1 cellular context compared by ENCODE assay signal in the genomic region with DNA sequence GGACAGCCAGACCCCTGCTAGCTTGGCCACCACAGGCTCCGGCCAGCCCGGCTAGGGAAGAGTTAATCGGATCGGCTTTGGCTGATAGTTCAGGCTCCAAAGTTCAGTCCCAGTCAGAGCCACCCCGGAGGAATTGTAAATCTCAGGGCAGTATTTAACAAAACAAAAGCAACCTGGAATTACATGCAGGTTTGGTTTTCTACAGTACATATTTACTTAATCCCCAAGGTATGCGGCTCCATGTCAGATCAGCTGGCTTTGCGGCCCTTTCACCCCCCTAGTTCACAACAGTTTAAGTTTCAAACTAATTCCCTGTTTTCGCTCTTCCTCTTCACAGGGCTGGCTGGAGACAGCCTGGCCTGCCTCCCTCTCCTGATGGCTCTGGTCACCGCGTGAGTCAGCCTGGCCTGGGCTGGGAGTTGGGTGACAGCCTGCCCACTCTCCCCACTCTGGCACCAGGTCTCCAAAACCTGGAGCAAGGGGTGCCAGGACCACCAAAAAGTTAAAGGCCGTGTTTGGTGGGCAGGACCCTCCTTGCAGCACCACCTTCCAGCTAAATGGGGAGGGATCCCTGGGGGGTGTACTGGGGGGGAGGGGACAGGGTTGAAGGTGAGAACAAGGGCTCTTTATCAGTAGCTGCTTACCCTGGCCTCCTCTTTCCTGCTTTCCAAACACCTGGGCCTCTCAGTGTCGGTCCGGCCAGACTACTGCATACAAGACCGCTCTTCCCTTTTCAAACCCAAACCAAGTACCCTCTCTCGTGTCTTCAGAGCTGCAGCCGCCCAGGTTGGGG.
TF ChIP-seq lines count a peak whose summit lies in the region.

No MANE protein-coding gene starts in this region.

TF ChIP-seq in HepG2, 621 proteins besides CTCF, POLR2A, EP300 and RAD21 (continued from another document and continues in another):
- TF ChIP-seq, protein P1, sequence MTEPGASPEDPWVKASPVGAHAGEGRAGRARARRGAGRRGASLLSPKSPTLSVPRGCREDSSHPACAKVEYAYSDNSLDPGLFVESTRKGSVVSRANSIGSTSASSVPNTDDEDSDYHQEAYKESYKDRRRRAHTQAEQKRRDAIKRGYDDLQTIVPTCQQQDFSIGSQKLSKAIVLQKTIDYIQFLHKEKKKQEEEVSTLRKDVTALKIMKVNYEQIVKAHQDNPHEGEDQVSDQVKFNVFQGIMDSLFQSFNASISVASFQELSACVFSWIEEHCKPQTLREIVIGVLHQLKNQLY (CRISPR knock-in tag; IDR thresholded peaks at IDR 0.05), result no peak
- TF ChIP-seq CBX1 (IDR thresholded peaks at IDR 0.05; ENCODE audit: low read depth) (no peak), NR2F2 (IDR thresholded peaks at IDR 0.05; ENCODE audit: borderline replicate concordance, low read depth) (peak; percentile 90), ESRRA (CRISPR knock-in tag; IDR thresholded peaks at IDR 0.05; ENCODE audit: low read depth) (peak; percentile 63; the same call in 1 of the 2 replicates), ELF1 (CRISPR knock-in tag; IDR thresholded peaks at IDR 0.05) (no peak), TCF7L2 (IDR thresholded peaks at IDR 0.05; ENCODE audit: low read depth, low read length) (no peak), ZKSCAN5 (CRISPR knock-in tag; IDR thresholded peaks at IDR 0.05) (no peak; the same call in 1 of the 2 replicates), ZNF782 (CRISPR knock-in tag; IDR thresholded peaks at IDR 0.05; ENCODE audit: borderline replicate concordance) (no peak), NFATC3 (CRISPR knock-in tag; IDR thresholded peaks at IDR 0.05) (0 out of 2 replicates have a peak, but pooled peaks have one; percentile 60), NPAS2 (CRISPR knock-in tag; IDR thresholded peaks at IDR 0.05; ENCODE audit: borderline replicate concordance) (no peak), PCBP2 (optimal IDR thresholded peaks at IDR 0.05; ENCODE audit: low read depth, low read length, poor library complexity, severe bottlenecking) (no peak), HES4 (CRISPR knock-in tag; IDR thresholded peaks at IDR 0.05; ENCODE audit: borderline replicate concordance) (no peak; the same call in 1 of the 2 replicates), ZNF282 (IDR thresholded peaks at IDR 0.05; ENCODE audit: partially characterized antibody) (no peak), ZIK1 (CRISPR knock-in tag; IDR thresholded peaks at IDR 0.05; ENCODE audit: borderline replicate concordance, low read depth) (no peak), ZBTB7B (CRISPR knock-in tag; IDR thresholded peaks at IDR 0.05) (peak; percentile 79; the same call in 1 of the 2 replicates), LCORL (IDR thresholded peaks at IDR 0.05) (0 out of 2 replicates have a peak, but pooled peaks have one; percentile 35), LCORL (CRISPR knock-in tag; IDR thresholded peaks at IDR 0.05) (peak; percentile 80), NFIB (CRISPR knock-in tag; IDR thresholded peaks at IDR 0.05; ENCODE audit: borderline replicate concordance) (no peak), ZNF225 (CRISPR knock-in tag; IDR thresholded peaks at IDR 0.05) (no peak), ZNF567 (CRISPR knock-in tag; IDR thresholded peaks at IDR 0.05; ENCODE audit: borderline replicate concordance) (no peak; the same call in 1 of the 2 replicates), ZNF550 (CRISPR knock-in tag; IDR thresholded peaks at IDR 0.05; ENCODE audit: borderline replicate concordance) (no peak), ZNF17 (CRISPR knock-in tag; IDR thresholded peaks at IDR 0.05) (no peak), ZNF598 (CRISPR knock-in tag; IDR thresholded peaks at IDR 0.05; ENCODE audit: borderline replicate concordance) (no peak; the same call in 1 of the 2 replicates), ASH2L (IDR thresholded peaks at IDR 0.05; ENCODE audit: insufficient read length, low read depth, low read length) (peak; percentile 77), ZNF264 (CRISPR knock-in tag; IDR thresholded peaks at IDR 0.05) (peak; percentile 83), FIP1L1 (IDR thresholded peaks at IDR 0.05; ENCODE audit: borderline replicate concordance, insufficient read depth, low read depth, low read length) (peak; percentile 68; the same call in 1 of the 2 replicates), ZNF749 (CRISPR knock-in tag; IDR thresholded peaks at IDR 0.05; ENCODE audit: borderline replicate concordance) (no peak), HNRNPL (IDR thresholded peaks at IDR 0.05; ENCODE audit: low read depth, low read length) (peak; percentile 68; the same call in 1 of the 2 replicates), KAT7 (CRISPR knock-in tag; IDR thresholded peaks at IDR 0.05; ENCODE audit: borderline replicate concordance) (no peak; the same call in 1 of the 2 replicates), ZNF772 (CRISPR knock-in tag; IDR thresholded peaks at IDR 0.05) (peak; percentile 66; the same call in 1 of the 2 replicates), ZNF616 (CRISPR knock-in tag; IDR thresholded peaks at IDR 0.05; ENCODE audit: low read depth) (no peak), ZNF816 (CRISPR knock-in tag; IDR thresholded peaks at IDR 0.05; ENCODE audit: borderline replicate concordance) (peak; percentile 93; the same call in 1 of the 2 replicates), TAF15 (IDR thresholded peaks at IDR 0.05; ENCODE audit: low read depth, low read length, poor library complexity, severe bottlenecking) (no peak), SKI (IDR thresholded peaks at IDR 0.05; ENCODE audit: partially characterized antibody) (peak; percentile 84), ZNF564 (CRISPR knock-in tag; IDR thresholded peaks at IDR 0.05) (peak; percentile 82)
- TF ChIP-seq, protein P2, sequence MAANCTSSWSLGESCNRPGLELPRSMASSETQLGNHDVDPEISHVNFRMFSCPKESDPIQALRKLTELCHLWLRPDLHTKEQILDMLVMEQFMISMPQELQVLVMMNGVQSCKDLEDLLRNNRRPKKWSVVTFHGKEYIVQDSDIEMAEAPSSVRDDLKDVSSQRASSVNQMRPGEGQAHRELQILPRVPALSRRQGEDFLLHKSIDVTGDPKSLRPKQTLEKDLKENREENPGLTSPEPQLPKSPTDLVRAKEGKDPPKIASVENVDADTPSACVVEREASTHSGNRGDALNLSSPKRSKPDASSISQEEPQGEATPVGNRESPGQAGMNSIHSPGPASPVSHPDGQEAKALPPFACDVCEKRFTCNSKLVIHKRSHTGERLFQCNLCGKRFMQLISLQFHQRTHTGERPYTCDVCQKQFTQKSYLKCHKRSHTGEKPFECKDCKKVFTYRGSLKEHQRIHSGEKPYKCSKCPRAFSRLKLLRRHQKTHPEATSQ (CRISPR knock-in tag; IDR thresholded peaks at IDR 0.05; ENCODE audit: borderline replicate concordance), result peak; percentile 84; the same call in 1 of the 2 replicates
- TF ChIP-seq, protein P3, sequence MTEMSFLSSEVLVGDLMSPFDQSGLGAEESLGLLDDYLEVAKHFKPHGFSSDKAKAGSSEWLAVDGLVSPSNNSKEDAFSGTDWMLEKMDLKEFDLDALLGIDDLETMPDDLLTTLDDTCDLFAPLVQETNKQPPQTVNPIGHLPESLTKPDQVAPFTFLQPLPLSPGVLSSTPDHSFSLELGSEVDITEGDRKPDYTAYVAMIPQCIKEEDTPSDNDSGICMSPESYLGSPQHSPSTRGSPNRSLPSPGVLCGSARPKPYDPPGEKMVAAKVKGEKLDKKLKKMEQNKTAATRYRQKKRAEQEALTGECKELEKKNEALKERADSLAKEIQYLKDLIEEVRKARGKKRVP (CRISPR knock-in tag; IDR thresholded peaks at IDR 0.05), result peak in 1 of 2 experiments; percentile 73; a peak in 1 of 4 replicates
- TF ChIP-seq, protein P4, sequence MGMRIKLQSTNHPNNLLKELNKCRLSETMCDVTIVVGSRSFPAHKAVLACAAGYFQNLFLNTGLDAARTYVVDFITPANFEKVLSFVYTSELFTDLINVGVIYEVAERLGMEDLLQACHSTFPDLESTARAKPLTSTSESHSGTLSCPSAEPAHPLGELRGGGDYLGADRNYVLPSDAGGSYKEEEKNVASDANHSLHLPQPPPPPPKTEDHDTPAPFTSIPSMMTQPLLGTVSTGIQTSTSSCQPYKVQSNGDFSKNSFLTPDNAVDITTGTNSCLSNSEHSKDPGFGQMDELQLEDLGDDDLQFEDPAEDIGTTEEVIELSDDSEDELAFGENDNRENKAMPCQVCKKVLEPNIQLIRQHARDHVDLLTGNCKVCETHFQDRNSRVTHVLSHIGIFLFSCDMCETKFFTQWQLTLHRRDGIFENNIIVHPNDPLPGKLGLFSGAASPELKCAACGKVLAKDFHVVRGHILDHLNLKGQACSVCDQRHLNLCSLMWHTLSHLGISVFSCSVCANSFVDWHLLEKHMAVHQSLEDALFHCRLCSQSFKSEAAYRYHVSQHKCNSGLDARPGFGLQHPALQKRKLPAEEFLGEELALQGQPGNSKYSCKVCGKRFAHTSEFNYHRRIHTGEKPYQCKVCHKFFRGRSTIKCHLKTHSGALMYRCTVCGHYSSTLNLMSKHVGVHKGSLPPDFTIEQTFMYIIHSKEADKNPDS (CRISPR knock-in tag; IDR thresholded peaks at IDR 0.05), result no peak
- TF ChIP-seq, protein P5, sequence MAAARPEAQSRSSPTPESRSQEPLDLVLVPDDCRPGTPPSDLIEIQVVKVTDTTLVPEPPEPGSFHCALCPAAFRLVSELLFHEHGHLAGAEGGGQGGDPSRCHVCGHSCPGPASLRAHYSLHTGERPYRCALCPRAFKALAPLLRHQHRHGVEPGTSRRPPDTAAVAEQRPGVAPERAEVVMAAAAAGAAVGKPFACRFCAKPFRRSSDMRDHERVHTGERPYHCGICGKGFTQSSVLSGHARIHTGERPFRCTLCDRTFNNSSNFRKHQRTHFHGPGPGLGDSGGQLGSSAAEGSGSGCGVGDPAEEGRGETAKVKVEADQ (CRISPR knock-in tag; IDR thresholded peaks at IDR 0.05; ENCODE audit: borderline replicate concordance), result no peak
- TF ChIP-seq, protein P6, sequence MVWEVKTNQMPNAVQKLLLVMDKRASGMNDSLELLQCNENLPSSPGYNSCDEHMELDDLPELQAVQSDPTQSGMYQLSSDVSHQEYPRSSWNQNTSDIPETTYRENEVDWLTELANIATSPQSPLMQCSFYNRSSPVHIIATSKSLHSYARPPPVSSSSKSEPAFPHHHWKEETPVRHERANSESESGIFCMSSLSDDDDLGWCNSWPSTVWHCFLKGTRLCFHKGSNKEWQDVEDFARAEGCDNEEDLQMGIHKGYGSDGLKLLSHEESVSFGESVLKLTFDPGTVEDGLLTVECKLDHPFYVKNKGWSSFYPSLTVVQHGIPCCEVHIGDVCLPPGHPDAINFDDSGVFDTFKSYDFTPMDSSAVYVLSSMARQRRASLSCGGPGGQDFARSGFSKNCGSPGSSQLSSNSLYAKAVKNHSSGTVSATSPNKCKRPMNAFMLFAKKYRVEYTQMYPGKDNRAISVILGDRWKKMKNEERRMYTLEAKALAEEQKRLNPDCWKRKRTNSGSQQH (CRISPR knock-in tag; IDR thresholded peaks at IDR 0.05; ENCODE audit: low read depth), result no peak
- TF ChIP-seq, protein P7, sequence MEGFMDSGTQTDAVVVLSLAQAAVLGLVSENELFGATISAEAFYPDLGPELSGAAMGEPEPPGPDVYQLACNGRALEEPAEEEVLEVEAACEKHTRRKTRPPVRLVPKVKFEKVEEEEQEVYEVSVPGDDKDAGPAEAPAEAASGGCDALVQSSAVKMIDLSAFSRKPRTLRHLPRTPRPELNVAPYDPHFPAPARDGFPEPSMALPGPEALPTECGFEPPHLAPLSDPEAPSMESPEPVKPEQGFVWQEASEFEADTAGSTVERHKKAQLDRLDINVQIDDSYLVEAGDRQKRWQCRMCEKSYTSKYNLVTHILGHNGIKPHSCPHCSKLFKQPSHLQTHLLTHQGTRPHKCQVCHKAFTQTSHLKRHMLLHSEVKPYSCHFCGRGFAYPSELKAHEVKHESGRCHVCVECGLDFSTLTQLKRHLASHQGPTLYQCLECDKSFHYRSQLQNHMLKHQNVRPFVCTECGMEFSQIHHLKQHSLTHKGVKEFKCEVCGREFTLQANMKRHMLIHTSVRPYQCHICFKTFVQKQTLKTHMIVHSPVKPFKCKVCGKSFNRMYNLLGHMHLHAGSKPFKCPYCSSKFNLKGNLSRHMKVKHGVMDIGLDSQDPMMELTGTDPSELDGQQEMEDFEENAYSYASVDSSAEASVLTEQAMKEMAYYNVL (CRISPR knock-in tag; IDR thresholded peaks at IDR 0.05; ENCODE audit: borderline replicate concordance), result peak; percentile 66; the same call in 1 of the 2 replicates
- TF ChIP-seq, protein P8, sequence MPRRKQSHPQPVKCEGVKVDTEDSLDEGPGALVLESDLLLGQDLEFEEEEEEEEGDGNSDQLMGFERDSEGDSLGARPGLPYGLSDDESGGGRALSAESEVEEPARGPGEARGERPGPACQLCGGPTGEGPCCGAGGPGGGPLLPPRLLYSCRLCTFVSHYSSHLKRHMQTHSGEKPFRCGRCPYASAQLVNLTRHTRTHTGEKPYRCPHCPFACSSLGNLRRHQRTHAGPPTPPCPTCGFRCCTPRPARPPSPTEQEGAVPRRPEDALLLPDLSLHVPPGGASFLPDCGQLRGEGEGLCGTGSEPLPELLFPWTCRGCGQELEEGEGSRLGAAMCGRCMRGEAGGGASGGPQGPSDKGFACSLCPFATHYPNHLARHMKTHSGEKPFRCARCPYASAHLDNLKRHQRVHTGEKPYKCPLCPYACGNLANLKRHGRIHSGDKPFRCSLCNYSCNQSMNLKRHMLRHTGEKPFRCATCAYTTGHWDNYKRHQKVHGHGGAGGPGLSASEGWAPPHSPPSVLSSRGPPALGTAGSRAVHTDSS (CRISPR knock-in tag; conservative IDR thresholded peaks at IDR 0.05), result no peak
- TF ChIP-seq, protein P9, sequence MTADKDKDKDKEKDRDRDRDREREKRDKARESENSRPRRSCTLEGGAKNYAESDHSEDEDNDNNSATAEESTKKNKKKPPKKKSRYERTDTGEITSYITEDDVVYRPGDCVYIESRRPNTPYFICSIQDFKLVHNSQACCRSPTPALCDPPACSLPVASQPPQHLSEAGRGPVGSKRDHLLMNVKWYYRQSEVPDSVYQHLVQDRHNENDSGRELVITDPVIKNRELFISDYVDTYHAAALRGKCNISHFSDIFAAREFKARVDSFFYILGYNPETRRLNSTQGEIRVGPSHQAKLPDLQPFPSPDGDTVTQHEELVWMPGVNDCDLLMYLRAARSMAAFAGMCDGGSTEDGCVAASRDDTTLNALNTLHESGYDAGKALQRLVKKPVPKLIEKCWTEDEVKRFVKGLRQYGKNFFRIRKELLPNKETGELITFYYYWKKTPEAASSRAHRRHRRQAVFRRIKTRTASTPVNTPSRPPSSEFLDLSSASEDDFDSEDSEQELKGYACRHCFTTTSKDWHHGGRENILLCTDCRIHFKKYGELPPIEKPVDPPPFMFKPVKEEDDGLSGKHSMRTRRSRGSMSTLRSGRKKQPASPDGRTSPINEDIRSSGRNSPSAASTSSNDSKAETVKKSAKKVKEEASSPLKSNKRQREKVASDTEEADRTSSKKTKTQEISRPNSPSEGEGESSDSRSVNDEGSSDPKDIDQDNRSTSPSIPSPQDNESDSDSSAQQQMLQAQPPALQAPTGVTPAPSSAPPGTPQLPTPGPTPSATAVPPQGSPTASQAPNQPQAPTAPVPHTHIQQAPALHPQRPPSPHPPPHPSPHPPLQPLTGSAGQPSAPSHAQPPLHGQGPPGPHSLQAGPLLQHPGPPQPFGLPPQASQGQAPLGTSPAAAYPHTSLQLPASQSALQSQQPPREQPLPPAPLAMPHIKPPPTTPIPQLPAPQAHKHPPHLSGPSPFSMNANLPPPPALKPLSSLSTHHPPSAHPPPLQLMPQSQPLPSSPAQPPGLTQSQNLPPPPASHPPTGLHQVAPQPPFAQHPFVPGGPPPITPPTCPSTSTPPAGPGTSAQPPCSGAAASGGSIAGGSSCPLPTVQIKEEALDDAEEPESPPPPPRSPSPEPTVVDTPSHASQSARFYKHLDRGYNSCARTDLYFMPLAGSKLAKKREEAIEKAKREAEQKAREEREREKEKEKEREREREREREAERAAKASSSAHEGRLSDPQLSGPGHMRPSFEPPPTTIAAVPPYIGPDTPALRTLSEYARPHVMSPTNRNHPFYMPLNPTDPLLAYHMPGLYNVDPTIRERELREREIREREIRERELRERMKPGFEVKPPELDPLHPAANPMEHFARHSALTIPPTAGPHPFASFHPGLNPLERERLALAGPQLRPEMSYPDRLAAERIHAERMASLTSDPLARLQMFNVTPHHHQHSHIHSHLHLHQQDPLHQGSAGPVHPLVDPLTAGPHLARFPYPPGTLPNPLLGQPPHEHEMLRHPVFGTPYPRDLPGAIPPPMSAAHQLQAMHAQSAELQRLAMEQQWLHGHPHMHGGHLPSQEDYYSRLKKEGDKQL (CRISPR knock-in tag; IDR thresholded peaks at IDR 0.05; ENCODE audit: low read depth), result peak; percentile 81; the same call in 1 of the 2 replicates
